Comparison of ENCODE assay signal across 10 cellular contexts in genomic region chr3:23161896-23162570, GRCh38. TPM values are rescaled to one million over a fixed set of nuclear protein-coding genes. Genes with fewer than 3 reads are reported as not detected.
DNase-seq lines count a peak whose midpoint lies in the region; ATAC-seq, FAIRE-seq and TF ChIP-seq lines count a peak whose summit lies in the region.
"Had no signal": no experiment of that assay in that cellular context is flagged by ENCODE, and none has a peak within 500 bp of the region (broad histone marks: within the 10 kb centered on the region; RNA-seq: fewer than 3 reads in every experiment).

No MANE protein-coding gene starts in this region.

- no peak overlapping the region for H2AFZ ChIP-seq in keratinocyte (ENCODE audit: control insufficient read depth, low read length)

- H3K27me3 ChIP-seq in keratinocyte (ENCODE audit: control insufficient read depth, extremely low read depth, insufficient read depth, low read length) (peaks cover 28% of the 10 kb centered on the region), right atrium auricular region (no peaks in the 10 kb centered on the region)

- H3K36me3 ChIP-seq in keratinocyte (ENCODE audit: control insufficient read depth in 2 of 2, extremely low read depth in 1 of 2, insufficient read depth in 2 of 2, low read length in 2 of 2) (no peaks in the 10 kb centered on the region), right atrium auricular region (no peaks in the 10 kb centered on the region)

- no peak overlapping the region for H3K9ac ChIP-seq in keratinocyte (ENCODE audit: control insufficient read depth, extremely low read depth, insufficient read depth, low read length)

- no peaks in the 10 kb centered on the region for H4K20me1 ChIP-seq in keratinocyte (ENCODE audit: control insufficient read depth, extremely low read depth, insufficient read depth, low read length)

- DNase-seq in keratinocyte (ENCODE audit: low read depth, low spot score) (no peak), NCI-H2171 treated with DMSO at 0.1 percent for 48 hours (lab: John Stamatoyannopoulos, UW) (no peak), DMS153 treated with DMSO at 0.1 percent for 48 hours (lab: John Stamatoyannopoulos, UW; ENCODE audit: unreplicated experiment) (no peak), right atrium auricular region (ENCODE audit: low spot score) (no peak), HT-29 (ENCODE audit: low spot score) (no peak)
- DNase-seq: effector memory CD8-positive, alpha-beta T cell; NCI-H526 treated with DMSO at 0.1 percent for 48 hours had no signal

- H3K4me1 ChIP-seq in keratinocyte (ENCODE audit: control insufficient read depth, extremely low read depth, insufficient read depth, low read length) (peaks cover 20% of the 10 kb centered on the region), right atrium auricular region (no peaks in the 10 kb centered on the region)

- no peaks in the 10 kb centered on the region for H3K9me1 ChIP-seq in keratinocyte (ENCODE audit: control insufficient read depth, extremely low read depth, insufficient read depth, low read length)

- H3K4me3 ChIP-seq in keratinocyte (ENCODE audit: control insufficient read depth in 2 of 3, extremely low read depth in 1 of 3, insufficient read depth in 2 of 3, low read depth in 1 of 3, low read length in 3 of 3) (no peak overlapping the region), right atrium auricular region (no peak overlapping the region)

- ATAC-seq in GM18519 (IDR thresholded peaks at IDR 0.05; ENCODE audit: low FRiP score, unreplicated experiment) (peak; percentile 57), GM21737 (IDR thresholded peaks at IDR 0.05; ENCODE audit: unreplicated experiment) (peak; percentile 55), HG03457 (IDR thresholded peaks at IDR 0.05; ENCODE audit: unreplicated experiment) (peak; percentile 64)
- ATAC-seq: effector memory CD8-positive, alpha-beta T cell had no signal

- no peaks in the 10 kb centered on the region for H3K79me2 ChIP-seq in keratinocyte (ENCODE audit: control insufficient read depth, insufficient read depth, low read length)

- peak; percentile 39 for FAIRE-seq in keratinocyte (lab: Jason Lieb, UNC)

- no peak overlapping the region for H3K27ac ChIP-seq in keratinocyte (ENCODE audit: control insufficient read depth, insufficient read depth, low read length)
- no peak overlapping the region for H3K27ac ChIP-seq in right atrium auricular region

- dilution Hi-C loops in keratinocyte (cut with MboI; ENCODE audit: extremely low pct_ligation_motif_present, low sequenced_read_pairs), result no loop called here

- H3K4me2 ChIP-seq in keratinocyte (ENCODE audit: control insufficient read depth, extremely low read depth, insufficient read depth, low read depth, low read length), result peak overlapping the region; percentile 27

- TF ChIP-seq CTCF in keratinocyte (optimal IDR thresholded peaks at IDR 0.05 in 1 of 3, IDR thresholded peaks at IDR 0.05 in 1 of 3, conservative IDR thresholded peaks at IDR 0.05 in 1 of 3; ENCODE audit: extremely low read depth in 1 of 3, insufficient read depth in 2 of 3, low read length in 3 of 3), result no peak
- no peak for TF ChIP-seq CTCF in right atrium auricular region (IDR thresholded peaks at IDR 0.05)

- H3K9me3 ChIP-seq in keratinocyte (ENCODE audit: control insufficient read depth, low read depth, low read length), result no peaks in the 10 kb centered on the region
- no peaks in the 10 kb centered on the region for H3K9me3 ChIP-seq in right atrium auricular region

RNA-seq across cellular contexts. Expression of gene UBE2E2, which starts 41.1 kb away (rescaled TPM):
- 49.6 to 63.2 TPM (median 52.9 TPM) in 3 replicates for polyA plus RNA-seq in keratinocyte
- 81.1 TPM for polyA plus RNA-seq in keratinocyte (2011; ENCODE audit: low read depth)
- polyA plus RNA-seq in keratinocyte (2011; cell fraction: cytosol; rRNA removed), result 64.3 and 137 TPM in 2 replicates
- polyA plus RNA-seq in keratinocyte (2011; cell fraction: nucleus; rRNA removed), result 38.3 and 46.7 TPM in 2 replicates
- 33.6 and 64.1 TPM in 2 replicates for polyA plus RNA-seq in keratinocyte (2012; ENCODE audit: low replicate concordance)
- polyA minus RNA-seq in keratinocyte, result 10.0 to 34.2 TPM (median 22.8 TPM) in 3 replicates
- 48.9 TPM for polyA minus RNA-seq in keratinocyte (2011; cell fraction: cytosol; rRNA and poly(A)+ RNA removed)
- polyA minus RNA-seq in keratinocyte (2011; cell fraction: nucleus; rRNA and poly(A)+ RNA removed), result 20.2 and 32.4 TPM in 2 replicates
- 10 to 100 TPM; 31.0 to 36.7 TPM for total RNA-seq in right atrium auricular region
- 5.9 and 8.2 TPM in 2 replicates for total RNA-seq in HT-29 (2014; rRNA removed; shearing (Covaris generic))
